Comparison of ENCODE assay signal across 15 cellular contexts in genomic region chr2:156800065-156800556, GRCh38.
DNase-seq lines count a peak whose midpoint lies in the region; ATAC-seq and TF ChIP-seq lines count a peak whose summit lies in the region.
"Had no signal": no experiment of that assay in that cellular context is flagged by ENCODE, and none has a peak within 500 bp of the region (broad histone marks: within the 10 kb centered on the region; RNA-seq: fewer than 3 reads in every experiment).

No MANE protein-coding gene starts in this region.

- in situ Hi-C loops in gastrocnemius medialis (cut with MboI; ENCODE audit: low sequenced_read_pairs in 4 of 4), result no loop called here
- in situ Hi-C loops in GM13977 (cut with MboI; ENCODE audit: low pct_unique_long_range_greater_than_20kb, low sequenced_read_pairs, unreplicated experiment), result no loop called here

- TF ChIP-seq CTCF in gastrocnemius medialis (IDR thresholded peaks at IDR 0.05 in 4 of 5, conservative IDR thresholded peaks at IDR 0.05 in 1 of 5) (no peak), GM13977 (IDR thresholded peaks at IDR 0.05; ENCODE audit: extremely low read depth, insufficient read depth, missing control alignments) (no peak), tibial artery (IDR thresholded peaks at IDR 0.05) (no peak)

- no peaks in the 10 kb centered on the region for H3K9me3 ChIP-seq in HUES64 (ENCODE audit: insufficient read depth, low read depth, low read length)
- no peaks in the 10 kb centered on the region for H3K9me3 ChIP-seq in gastrocnemius medialis
- H3K9me3 ChIP-seq in tibial artery, result no peaks in the 10 kb centered on the region
- H3K9me3 ChIP-seq: upper lobe of right lung had no signal

- intact Hi-C loops in gastrocnemius medialis (cut with DNase I; ENCODE audit: low total_unique reads) (no loop called here), tibial artery (cut with DNase I; ENCODE audit: low total_unique reads) (no loop called here)

- H3K36me3 ChIP-seq in HUES64 (ENCODE audit: insufficient read depth, low read length), result no peaks in the 10 kb centered on the region
- H3K36me3 ChIP-seq in gastrocnemius medialis, result no peaks in the 10 kb centered on the region
- no peaks in the 10 kb centered on the region for H3K36me3 ChIP-seq in tibial artery
- H3K36me3 ChIP-seq: cardiac muscle cell, upper lobe of right lung had no signal

- no peak for TF ChIP-seq POLR2A in gastrocnemius medialis (IDR thresholded peaks at IDR 0.05)

- ATAC-seq in GM21447 (IDR thresholded peaks at IDR 0.05; ENCODE audit: unreplicated experiment), result peak; percentile 52
- no peak for ATAC-seq in gastrocnemius medialis
- no peak for ATAC-seq in HG02885 (IDR thresholded peaks at IDR 0.05; ENCODE audit: poor library complexity, unreplicated experiment)
- ATAC-seq: Panc1, upper lobe of right lung had no signal

- H3K4me3 ChIP-seq in HUES64 (ENCODE audit: low read length), result no peak overlapping the region
- H3K4me3 ChIP-seq in gastrocnemius medialis, result peak overlapping the region; percentile 15 to 46 (median 34)
- H3K4me3 ChIP-seq in tibial artery, result no peak overlapping the region
- H3K4me3 ChIP-seq: cardiac muscle cell, upper lobe of right lung had no signal

- DNase-seq in astrocyte of the hippocampus (ENCODE audit: low read depth, low spot score), result peak; percentile 16
- DNase-seq in gastrocnemius medialis, result no peak
- DNase-seq in GM13977 (ENCODE audit: low spot score), result no peak
- no peak for DNase-seq in tibial artery
- no peak for DNase-seq in stimulated activated CD4-positive, alpha-beta T cell treated with anti-CD3 and anti-CD28 coated beads, Interleukin-4, amount 100 ng/mL, for 1 hour
- DNase-seq: activated CD4-positive, alpha-beta T cell treated with anti-CD3 and anti-CD28 coated beads, Interleukin-2, amount 10 ng/mL, durations not matched to agents 7 days and 5 days; activated gamma-delta T cell treated with Interleukin-2 at 50 U/mL for 16 hours; mammary epithelial cell; NCI-H1436; upper lobe of right lung had no signal

- H3K9ac ChIP-seq in HUES64 (ENCODE audit: low read depth, low read length), result peak overlapping the region; percentile 1; the same call in 1 of the 2 replicates

- H3K4me1 ChIP-seq in HUES64 (ENCODE audit: insufficient read depth, low read length) (peaks cover 50% of the 10 kb centered on the region), gastrocnemius medialis (peaks cover 0 to 9% of the 10 kb centered on the region in 2 donors), tibial artery (no peaks in the 10 kb centered on the region)
- H3K4me1 ChIP-seq: upper lobe of right lung had no signal

- 9% methylated on average over 1 of the region's 3 CpGs for WGBS in HUES64

- H3K27me3 ChIP-seq in HUES64 (ENCODE audit: insufficient read depth, low read length) (no peaks in the 10 kb centered on the region), gastrocnemius medialis (no peaks in the 10 kb centered on the region), tibial artery (no peaks in the 10 kb centered on the region)
- H3K27me3 ChIP-seq: upper lobe of right lung had no signal

- H3K27ac ChIP-seq in HUES64 (ENCODE audit: low read depth, low read length) (peak overlapping the region; percentile 89), gastrocnemius medialis (peak overlapping the region in 3 of 4 donors; percentile 35 to 50 (median 49)), tibial artery (no peak overlapping the region)
- H3K27ac ChIP-seq: cardiac muscle cell, upper lobe of right lung had no signal

Comparison
In these comparisons a context has a peak if more than half of its experiments do, and no peak if none do; other contexts are left out.
1. H3K27ac ChIP-seq: peak in HUES64 (single experiment) and gastrocnemius medialis (3 of 4); none in tibial artery (0 of 2).
2. H3K4me3 ChIP-seq: peak in gastrocnemius medialis (4 of 4); none in HUES64 (single experiment) and tibial artery (0 of 2).